In the genomic region with DNA sequence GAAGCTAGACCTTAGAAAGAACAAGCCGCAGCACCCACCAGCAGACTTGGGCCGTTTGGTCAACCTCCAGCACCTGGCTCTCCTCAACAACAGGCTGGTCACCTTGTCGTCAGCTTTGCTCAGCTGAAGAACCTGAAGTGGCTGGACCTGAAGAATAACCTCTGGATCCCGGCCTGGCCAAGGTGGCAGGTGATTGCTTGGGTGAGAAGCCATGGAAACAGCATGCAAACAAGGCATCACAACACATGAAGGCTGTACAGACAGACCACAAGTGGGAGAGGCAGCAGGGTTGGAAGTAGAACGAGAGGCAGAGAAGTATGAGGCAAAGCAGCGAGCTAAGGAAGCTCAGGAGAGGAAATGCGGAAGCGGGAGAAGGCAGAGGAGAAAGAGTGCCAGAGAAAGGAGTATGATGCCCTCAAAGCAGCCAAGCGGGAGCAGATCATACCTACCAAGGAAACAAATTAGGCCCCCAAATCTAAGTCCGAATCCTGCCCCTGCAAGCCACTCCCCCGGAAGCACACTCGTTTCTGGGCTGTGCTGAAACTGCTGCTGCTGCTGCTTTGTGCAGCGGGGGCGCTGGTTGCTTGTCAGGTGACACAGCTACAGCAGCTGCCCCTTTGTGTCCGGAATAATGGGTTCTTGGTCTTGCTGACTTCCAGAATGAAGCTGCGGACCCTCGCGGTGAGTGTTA, we compare ENCODE assay signal across 11 cellular contexts.
DNase-seq lines count a peak whose midpoint lies in the region; FAIRE-seq and TF ChIP-seq lines count a peak whose summit lies in the region.
"Had no signal": no experiment of that assay in that cellular context is flagged by ENCODE, and none has a peak within 500 bp of the region (broad histone marks: within the 10 kb centered on the region; RNA-seq: fewer than 3 reads in every experiment).

No MANE protein-coding gene starts in this region.

- H3K79me1 ChIP-seq in neuronal stem cell (ENCODE audit: low read depth, low read length) = no peaks in the 10 kb centered on the region

- TF ChIP-seq POLR2A in H54 (IDR thresholded peaks at IDR 0.05; ENCODE audit: low read depth, low read length) = no peak

- H3K27ac ChIP-seq in neuronal stem cell (replicated peaks; ENCODE audit: low read length) = peak overlapping the region; percentile 6

- H2BK120ac ChIP-seq in neuronal stem cell (ENCODE audit: low read depth, low read length) = no peak overlapping the region

- H2AFZ ChIP-seq in neuronal stem cell (ENCODE audit: low read length) = peak overlapping the region; percentile 71

- FAIRE-seq in H54 (lab: Jason Lieb, UNC) = no peak
- FAIRE-seq: endothelial cell of umbilical vein had no signal

- DNase-seq in NCI-H526 (lab: John Stamatoyannopoulos, UW) = peak; percentile 11 to 53
- DNase-seq in NCI-H526 treated with DMSO at 0.1 percent for 48 hours (lab: John Stamatoyannopoulos, UW) = no peak
- DNase-seq in NCI-H1436 (lab: John Stamatoyannopoulos, UW) = peak; percentile 72
- peak; percentile 2 to 9 for DNase-seq in activated CD4-positive, alpha-beta T cell treated with anti-CD3 and anti-CD28 coated beads, Interleukin-2, amount 50 U/mL, for 48 hours
- DNase-seq in neuronal stem cell (ENCODE audit: low spot score) = no peak
- DNase-seq in H54 (ENCODE audit: insufficient read length, low spot score) = no peak
- no peak for DNase-seq in SW480 (ENCODE audit: low spot score)
- DNase-seq in superior temporal gyrus (ENCODE audit: extremely low spot score) = no peak
- DNase-seq: left cardiac atrium; stimulated activated naive CD4-positive, alpha-beta T cell had no signal

- H3K9me3 ChIP-seq in neuronal stem cell (replicated peaks in 1 of 2; ENCODE audit: control insufficient read depth in 2 of 2, insufficient read depth in 1 of 2, low read depth in 1 of 2, low read length in 2 of 2) = peaks cover 0 to 6% of the 10 kb centered on the region in 2 donors

- peaks cover 0 to 3% of the 10 kb centered on the region in 2 donors for H3K36me3 ChIP-seq in neuronal stem cell (replicated peaks in 1 of 2; ENCODE audit: control insufficient read depth in 2 of 2, insufficient read depth in 2 of 2, low read length in 2 of 2)

- H3K14ac ChIP-seq in neuronal stem cell (ENCODE audit: low read length) = no peak overlapping the region

- no peak overlapping the region for H3K23ac ChIP-seq in neuronal stem cell (ENCODE audit: low read depth, low read length, poor library complexity)

- H2AK5ac ChIP-seq in neuronal stem cell (ENCODE audit: low read depth, low read length) = peak overlapping the region; percentile 64

- peaks cover 0 to 2% of the 10 kb centered on the region in 2 donors for H3K4me1 ChIP-seq in neuronal stem cell (ENCODE audit: control insufficient read depth in 2 of 2, insufficient read depth in 1 of 2, low read depth in 1 of 2, low read length in 2 of 2)

- peak overlapping the region; percentile 23 for H3K18ac ChIP-seq in neuronal stem cell (ENCODE audit: low read length)

- H2BK12ac ChIP-seq in neuronal stem cell (ENCODE audit: low read length) = no peak overlapping the region

- no peaks in the 10 kb centered on the region for H3K27me3 ChIP-seq in neuronal stem cell (ENCODE audit: control insufficient read depth in 3 of 3, insufficient read depth in 3 of 3, low read depth in 1 of 3, low read length in 3 of 3)

- H3K4me2 ChIP-seq in neuronal stem cell (ENCODE audit: insufficient read depth, low read length, poor library complexity, severe bottlenecking) = no peak overlapping the region

- H4K8ac ChIP-seq in neuronal stem cell (ENCODE audit: low read depth, low read length) = no peak overlapping the region

- H3K4ac ChIP-seq in neuronal stem cell (ENCODE audit: low read length) = no peak overlapping the region

- H3K4me3 ChIP-seq in neuronal stem cell (ENCODE audit: low read length in 2 of 2) = no peak overlapping the region

- no peak overlapping the region for H2BK15ac ChIP-seq in neuronal stem cell (ENCODE audit: low read length)

- H3K9ac ChIP-seq in neuronal stem cell (ENCODE audit: low read depth, low read length, poor library complexity) = no peak overlapping the region

- no peak overlapping the region for H2BK5ac ChIP-seq in neuronal stem cell (ENCODE audit: low read length)

- WGBS in neuronal stem cell (ENCODE audit: extremely low coverage in 2 of 2, insufficient read length in 2 of 2, insufficient replicate concordance in 1 of 2), 2 donors = no CpG with 5 or more reads among the region's 18 CpGs

- H4K91ac ChIP-seq in neuronal stem cell (ENCODE audit: low read depth, low read length, poor library complexity) = no peak overlapping the region

Comparison
In these comparisons a context has a peak if more than half of its experiments do, and no peak if none do; other contexts are left out.
1. DNase-seq: peak in NCI-H526 (2 of 2), NCI-H1436 (single experiment) and activated CD4-positive, alpha-beta T cell treated with anti-CD3 and anti-CD28 coated beads, Interleukin-2, amount 50 U/mL, for 48 hours (2 of 2); none in NCI-H526 treated with DMSO at 0.1 percent for 48 hours (single experiment), neuronal stem cell (single experiment), H54 (single experiment), SW480 (single experiment) and superior temporal gyrus (single experiment).